1 cellular context compared by ENCODE assay signal in genomic region chr13:77113496-77113895, GRCh38.
TF ChIP-seq lines count a peak whose summit lies in the region.

No MANE protein-coding gene starts in this region.

TF ChIP-seq in GM23338, 12 proteins besides CTCF, POLR2A, EP300 and RAD21:
- TF ChIP-seq ZNF462 (CRISPR knock-in tag; IDR thresholded peaks at IDR 0.05) (no peak), STAT1 (IDR thresholded peaks at IDR 0.05; ENCODE audit: unreplicated experiment) (no peak), CREB1 (CRISPR knock-in tag; IDR thresholded peaks at IDR 0.05; ENCODE audit: low read depth) (no peak), NANOG (IDR thresholded peaks at IDR 0.05; ENCODE audit: borderline replicate concordance) (no peak), REST (IDR thresholded peaks at IDR 0.05; ENCODE audit: unreplicated experiment) (no peak), ZNF114 (CRISPR knock-in tag; IDR thresholded peaks at IDR 0.05) (no peak), EZH2 (IDR thresholded peaks at IDR 0.05; ENCODE audit: low read depth, unreplicated experiment) (no peak), ZNF331 (CRISPR knock-in tag; IDR thresholded peaks at IDR 0.05; ENCODE audit: low read depth) (no peak), JUNB (IDR thresholded peaks at IDR 0.05; ENCODE audit: unreplicated experiment) (no peak), ETS1 (IDR thresholded peaks at IDR 0.05) (no peak), EZH2phosphoT487 (IDR thresholded peaks at IDR 0.05; ENCODE audit: unreplicated experiment) (no peak), POLR2AphosphoS5 (IDR thresholded peaks at IDR 0.05; ENCODE audit: low read depth) (no peak)
